Comparison of ENCODE assay signal across 8 cellular contexts in genomic region chr1:205631010-205631726, GRCh38. TPM values are rescaled to one million over a fixed set of nuclear protein-coding genes. Genes with fewer than 3 reads are reported as not detected.
DNase-seq lines count a peak whose midpoint lies in the region; ATAC-seq, FAIRE-seq and TF ChIP-seq lines count a peak whose summit lies in the region.

No MANE protein-coding gene starts in this region.

- H3K27me3 Mint-ChIP-seq in activated T-helper 17 cell treated with anti-CD3 and anti-CD28 coated beads, Interleukin-2, amount 50 U/mL, for 72 hours: no peaks in the 10 kb centered on the region
- H3K27me3 Mint-ChIP-seq in nephron progenitor cell (ENCODE audit: low read depth, poor library complexity): peaks cover 4% of the 10 kb centered on the region
- H3K27me3 Mint-ChIP-seq in stimulated activated naive CD8-positive, alpha-beta T cell treated with anti-CD3 and anti-CD28 coated beads, Interleukin-15, Interleukin-2, amounts not matched to agents 100 ng/mL and 50 ng/mL, for 24 hours: no peaks in the 10 kb centered on the region

- ATAC-seq in activated T-helper 17 cell treated with anti-CD3 and anti-CD28 coated beads, Interleukin-2, amount 50 U/mL, for 72 hours (replicated peaks): peak; percentile 79

- no peak for FAIRE-seq in H54 (lab: Jason Lieb, UNC)

- TF ChIP-seq CTCF in LNCaP clone FGC (IDR thresholded peaks at IDR 0.05; ENCODE audit: control insufficient read depth, extremely low read depth, insufficient read depth) (no peak), nephron progenitor cell (IDR thresholded peaks at IDR 0.05) (no peak)

- peak overlapping the region; percentile 87 for H3K4me3 Mint-ChIP-seq in activated T-helper 17 cell treated with anti-CD3 and anti-CD28 coated beads, Interleukin-2, amount 50 U/mL, for 72 hours
- peak overlapping the region; percentile 96 for H3K4me3 Mint-ChIP-seq in nephron progenitor cell
- H3K4me3 Mint-ChIP-seq in stimulated activated naive CD8-positive, alpha-beta T cell treated with anti-CD3 and anti-CD28 coated beads, Interleukin-15, Interleukin-2, amounts not matched to agents 100 ng/mL and 50 ng/mL, for 24 hours: peak overlapping the region; percentile 87

- peak overlapping the region; percentile 94 for H3K27ac Mint-ChIP-seq in activated T-helper 17 cell treated with anti-CD3 and anti-CD28 coated beads, Interleukin-2, amount 50 U/mL, for 72 hours
- peak overlapping the region; percentile 98 for H3K27ac Mint-ChIP-seq in nephron progenitor cell
- peak overlapping the region; percentile 87 for H3K27ac Mint-ChIP-seq in stimulated activated naive CD8-positive, alpha-beta T cell treated with anti-CD3 and anti-CD28 coated beads, Interleukin-15, Interleukin-2, amounts not matched to agents 100 ng/mL and 50 ng/mL, for 24 hours

- peaks cover 39% of the 10 kb centered on the region for H3K36me3 Mint-ChIP-seq in activated T-helper 17 cell treated with anti-CD3 and anti-CD28 coated beads, Interleukin-2, amount 50 U/mL, for 72 hours (ENCODE audit: low read depth)
- H3K36me3 Mint-ChIP-seq in nephron progenitor cell (ENCODE audit: low read depth): peaks cover 22% of the 10 kb centered on the region
- peaks cover 20% of the 10 kb centered on the region for H3K36me3 Mint-ChIP-seq in stimulated activated naive CD8-positive, alpha-beta T cell treated with anti-CD3 and anti-CD28 coated beads, Interleukin-15, Interleukin-2, amounts not matched to agents 100 ng/mL and 50 ng/mL, for 24 hours (ENCODE audit: low read depth)

- peak overlapping the region; percentile 82 for H3K4me3 ChIP-seq in LNCaP clone FGC (ENCODE audit: low read depth, low read length)

- TF ChIP-seq POLR2A in H54 (IDR thresholded peaks at IDR 0.05; ENCODE audit: low read depth, low read length): no peak

- peaks cover 13% of the 10 kb centered on the region for H3K4me1 Mint-ChIP-seq in activated T-helper 17 cell treated with anti-CD3 and anti-CD28 coated beads, Interleukin-2, amount 50 U/mL, for 72 hours
- peaks cover 53% of the 10 kb centered on the region for H3K4me1 Mint-ChIP-seq in nephron progenitor cell
- H3K4me1 Mint-ChIP-seq in stimulated activated naive CD8-positive, alpha-beta T cell treated with anti-CD3 and anti-CD28 coated beads, Interleukin-15, Interleukin-2, amounts not matched to agents 100 ng/mL and 50 ng/mL, for 24 hours (ENCODE audit: low read depth): peaks cover 51% of the 10 kb centered on the region

- DNase-seq in EL: peak; percentile 76
- DNase-seq in H54 (ENCODE audit: insufficient read length, low spot score): peak; percentile 50
- DNase-seq in LNCaP clone FGC (ENCODE audit: low read depth): no peak
- DNase-seq in RPMI7951 (ENCODE audit: low read depth): peak; percentile 80
- DNase-seq in fibroblast of peridontal ligament (ENCODE audit: extremely low read depth): peak; percentile 69
- DNase-seq in nephron progenitor cell: peak; percentile 79

- no peaks in the 10 kb centered on the region for H3K9me3 Mint-ChIP-seq in activated T-helper 17 cell treated with anti-CD3 and anti-CD28 coated beads, Interleukin-2, amount 50 U/mL, for 72 hours
- no peaks in the 10 kb centered on the region for H3K9me3 Mint-ChIP-seq in nephron progenitor cell
- no peaks in the 10 kb centered on the region for H3K9me3 Mint-ChIP-seq in stimulated activated naive CD8-positive, alpha-beta T cell treated with anti-CD3 and anti-CD28 coated beads, Interleukin-15, Interleukin-2, amounts not matched to agents 100 ng/mL and 50 ng/mL, for 24 hours

RNA-seq across cellular contexts. Expression of gene ELK4, which starts 0.6 kb away (rescaled TPM):
- 14.3 and 16.1 TPM in 2 replicates for total RNA-seq in RPMI7951 (2014; rRNA removed; shearing (Covaris generic))
- 10 to 100 TPM; 72.9 to 76.4 TPM for total RNA-seq in activated T-helper 17 cell treated with anti-CD3 and anti-CD28 coated beads, Interleukin-2, amount 50 U/mL, for 72 hours

RNA-seq across cellular contexts. Expression of gene SLC45A3, which starts 49.1 kb away (rescaled TPM):
- total RNA-seq in RPMI7951 (2014; rRNA removed; shearing (Covaris generic)): 4.4 and 4.7 TPM in 2 replicates
- under 1 TPM; 0.37 to 0.63 TPM for total RNA-seq in activated T-helper 17 cell treated with anti-CD3 and anti-CD28 coated beads, Interleukin-2, amount 50 U/mL, for 72 hours
